In the genomic region with DNA sequence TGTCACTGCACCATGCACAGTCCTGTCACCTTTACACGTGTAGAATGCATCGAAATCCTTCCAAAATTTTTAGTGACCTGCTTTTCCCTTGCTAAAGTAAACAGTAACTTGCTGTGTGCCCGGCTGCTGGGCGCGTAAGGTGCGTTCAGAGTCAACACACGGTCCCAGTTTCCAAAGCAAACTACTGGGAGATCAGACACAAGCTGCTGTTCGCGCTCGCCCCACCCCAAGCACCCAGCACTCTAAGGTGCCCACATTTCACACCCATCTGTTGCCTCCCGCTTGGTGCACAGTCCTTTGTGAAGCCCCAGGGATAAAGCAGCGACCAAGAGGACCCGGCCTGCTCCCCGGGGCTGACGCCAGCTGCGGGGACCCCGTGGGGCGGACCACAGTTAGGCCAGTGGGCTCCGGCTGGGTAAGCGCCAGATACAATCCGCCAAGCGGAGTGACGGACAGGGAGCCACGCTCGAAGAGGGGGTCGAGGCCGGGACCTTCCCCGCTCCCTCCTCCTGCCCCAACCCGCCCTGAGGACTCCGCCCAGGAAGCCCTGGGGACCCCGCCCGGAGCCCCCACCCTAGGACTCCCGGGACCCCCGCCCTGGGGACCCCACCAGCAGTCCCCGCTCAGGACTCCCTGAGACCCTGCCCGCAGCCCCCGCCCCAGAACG, we compare ENCODE assay signal across 8 cellular contexts. TPM values are rescaled to one million over a fixed set of nuclear protein-coding genes. Genes with fewer than 3 reads are reported as not detected.
DNase-seq lines count a peak whose midpoint lies in the region; ATAC-seq and TF ChIP-seq lines count a peak whose summit lies in the region.

No MANE protein-coding gene starts in this region.

- peaks cover 29% of the 10 kb centered on the region for H3K4me1 Mint-ChIP-seq in CD4-positive, alpha-beta T cell (ENCODE audit: low read depth)
- peaks cover 34% of the 10 kb centered on the region for H3K4me1 Mint-ChIP-seq in type B pancreatic cell (ENCODE audit: unreplicated experiment)

- no peak overlapping the region for H2AK5ac ChIP-seq in mesenchymal stem cell (ENCODE audit: low read length, severe bottlenecking)

- H4K8ac ChIP-seq in mesenchymal stem cell (ENCODE audit: low read length): peak overlapping the region; percentile 61

- no peak overlapping the region for H3K27ac ChIP-seq in CD4-positive, alpha-beta T cell (ENCODE audit: low read depth, low read length)
- H3K27ac ChIP-seq in HUES48 (ENCODE audit: low read depth, low read length) (no peak overlapping the region), ectodermal cell (ENCODE audit: insufficient read depth, low read depth, low read length, poor library complexity, severe bottlenecking) (no peak overlapping the region), mesenchymal stem cell (ENCODE audit: low read length, poor library complexity, severe bottlenecking) (no peak overlapping the region)

- H4K91ac ChIP-seq in mesenchymal stem cell (ENCODE audit: low read length): no peak overlapping the region

- H2BK15ac ChIP-seq in mesenchymal stem cell (ENCODE audit: low read depth, poor library complexity, severe bottlenecking): no peak overlapping the region

- H3K4me1 ChIP-seq in HUES48 (ENCODE audit: control insufficient read depth, insufficient read depth, low read length) (peaks cover 18% of the 10 kb centered on the region), ectodermal cell (ENCODE audit: control insufficient read depth, insufficient read depth, low read length) (no peaks in the 10 kb centered on the region), mesenchymal stem cell (ENCODE audit: control insufficient read depth, insufficient read depth, low read depth, low read length) (peaks cover 16% of the 10 kb centered on the region)

- intact Hi-C loops in CD4-positive, alpha-beta T cell (cut with DNase I, micrococcal nuclease): no loop called here

- H3K23ac ChIP-seq in mesenchymal stem cell (ENCODE audit: low read length in 2 of 2): no peak overlapping the region

- H3K27me3 Mint-ChIP-seq in CD4-positive, alpha-beta T cell: no peaks in the 10 kb centered on the region
- H3K27me3 Mint-ChIP-seq in type B pancreatic cell: peaks cover 6% of the 10 kb centered on the region

- H3K27ac Mint-ChIP-seq in CD4-positive, alpha-beta T cell: peak overlapping the region; percentile 52
- peak overlapping the region; percentile 81 for H3K27ac Mint-ChIP-seq in type B pancreatic cell

- H3K4ac ChIP-seq in mesenchymal stem cell (ENCODE audit: low read depth in 1 of 2, low read length in 2 of 2): peak overlapping the region in 1 of 2 experiments; percentile 89

- DNase-seq in CD4-positive, alpha-beta T cell: peak in 4 of 10 experiments; percentile 8 to 28 (median 14)
- peak; percentile 9 for DNase-seq in T-helper 9 cell
- peak; percentile 38 for DNase-seq in mesenchymal stem cell
- DNase-seq in type B pancreatic cell (ENCODE audit: extremely low spot score, unreplicated experiment): no peak

- WGBS in ectodermal cell, 2 experiments: 4% methylated on average over 38 of the region's 38 CpGs
- 4% methylated on average over 24 of the region's 38 CpGs for WGBS in mesenchymal stem cell

- peaks cover 18% of the 10 kb centered on the region for H3K79me1 ChIP-seq in mesenchymal stem cell (replicated peaks; ENCODE audit: low read length, poor library complexity, severe bottlenecking)

- peak overlapping the region; percentile 81 to 96 for H3K18ac ChIP-seq in mesenchymal stem cell (ENCODE audit: low read depth in 1 of 2, low read length in 2 of 2)

- peak overlapping the region in 1 of 2 experiments; percentile 39 for H2BK12ac ChIP-seq in mesenchymal stem cell (ENCODE audit: low read length in 2 of 2)

- H3K36me3 Mint-ChIP-seq in CD4-positive, alpha-beta T cell (ENCODE audit: low read depth): no peaks in the 10 kb centered on the region
- no peaks in the 10 kb centered on the region for H3K36me3 Mint-ChIP-seq in type B pancreatic cell

- no peaks in the 10 kb centered on the region for H3K27me3 ChIP-seq in CD4-positive, alpha-beta T cell (ENCODE audit: control insufficient read depth, insufficient read depth, low read length)
- peaks cover 17% of the 10 kb centered on the region for H3K27me3 ChIP-seq in HUES48 (ENCODE audit: control insufficient read depth, insufficient read depth, low read length)
- H3K27me3 ChIP-seq in ectodermal cell (ENCODE audit: control insufficient read depth, insufficient read depth, low read length, poor library complexity, severe bottlenecking): peaks cover 12% of the 10 kb centered on the region
- H3K27me3 ChIP-seq in mesenchymal stem cell (ENCODE audit: control insufficient read depth in 1 of 2, insufficient read depth in 1 of 2, low read length in 2 of 2): no peaks in the 10 kb centered on the region

- POLR2A ChIA-PET in CD4-positive, alpha-beta T cell (lab: Charles Lee): interaction anchor here (0.7 to 2.1 kb wide), 6 partner anchors 29 to 39 kb away, joined by 3 to 8 read pairs (median 4); no protein-coding TSS in a partner anchor

- H3K9me3 Mint-ChIP-seq in CD4-positive, alpha-beta T cell: no peaks in the 10 kb centered on the region
- H3K9me3 Mint-ChIP-seq in type B pancreatic cell: no peaks in the 10 kb centered on the region

- no peaks in the 10 kb centered on the region for H3K9me3 ChIP-seq in CD4-positive, alpha-beta T cell (ENCODE audit: control insufficient read depth, low read length)
- H3K9me3 ChIP-seq in HUES48 (ENCODE audit: control insufficient read depth, insufficient read depth, low read length) (no peaks in the 10 kb centered on the region), ectodermal cell (ENCODE audit: control insufficient read depth, low read length) (no peaks in the 10 kb centered on the region), mesenchymal stem cell (ENCODE audit: control insufficient read depth, low read length) (no peaks in the 10 kb centered on the region)

- TF ChIP-seq CTCF in CD4-positive, alpha-beta T cell (IDR thresholded peaks at IDR 0.05): no peak
- TF ChIP-seq CTCF in type B pancreatic cell (conservative IDR thresholded peaks at IDR 0.05): no peak

- peak overlapping the region; percentile 92 for H2AFZ ChIP-seq in mesenchymal stem cell (ENCODE audit: low read depth, low read length)

- CTCF ChIA-PET in CD4-positive, alpha-beta T cell (lab: Charles Lee): interaction anchor here (0.7 to 2.8 kb wide), 2 partner anchors 12 to 33 kb away, joined by 4 to 18 read pairs; a partner anchor contains a TSS

- H3K36me3 ChIP-seq in HUES48 (ENCODE audit: control insufficient read depth, insufficient read depth, low read length) (no peaks in the 10 kb centered on the region), ectodermal cell (ENCODE audit: control insufficient read depth, insufficient read depth, low read length) (no peaks in the 10 kb centered on the region), mesenchymal stem cell (ENCODE audit: control insufficient read depth in 1 of 2, insufficient read depth in 2 of 2, low read depth in 1 of 2, low read length in 2 of 2) (peaks cover 0 to 4% of the 10 kb centered on the region in 2 experiments)

- H3K4me2 ChIP-seq in mesenchymal stem cell (ENCODE audit: low read length, poor library complexity, severe bottlenecking): peak overlapping the region; percentile 93

- no peak overlapping the region for H3K9ac ChIP-seq in HUES48 (ENCODE audit: low read depth, low read length)
- H3K9ac ChIP-seq in mesenchymal stem cell (ENCODE audit: low read length): peak overlapping the region; percentile 91

- peak overlapping the region; percentile 12 for H2BK5ac ChIP-seq in mesenchymal stem cell (ENCODE audit: low read depth, low read length, poor library complexity, severe bottlenecking)

- H3K14ac ChIP-seq in mesenchymal stem cell (ENCODE audit: low read length in 2 of 2): peak overlapping the region in 1 of 2 experiments; percentile 95

- ATAC-seq in CD4-positive, alpha-beta T cell (ENCODE audit: poor library complexity): peak; percentile 24
- ATAC-seq in GM19463 (IDR thresholded peaks at IDR 0.05; ENCODE audit: unreplicated experiment) (peak; percentile 23), GM18861 (IDR thresholded peaks at IDR 0.05; ENCODE audit: unreplicated experiment) (no peak)

- H3K4me3 Mint-ChIP-seq in CD4-positive, alpha-beta T cell: peak overlapping the region; percentile 89
- H3K4me3 Mint-ChIP-seq in type B pancreatic cell: peak overlapping the region; percentile 87

- peak overlapping the region; percentile 95 for H2BK120ac ChIP-seq in mesenchymal stem cell (ENCODE audit: low read depth, low read length)

- H3K4me3 ChIP-seq in HUES48 (ENCODE audit: low read depth, low read length): peak overlapping the region; percentile 86
- H3K4me3 ChIP-seq in ectodermal cell (ENCODE audit: insufficient read depth, low read depth, low read length): peak overlapping the region; percentile 81
- peak overlapping the region; percentile 91 to 94 for H3K4me3 ChIP-seq in mesenchymal stem cell (ENCODE audit: insufficient read depth in 1 of 2, low read depth in 1 of 2, low read length in 2 of 2)

RNA-seq across cellular contexts. Expression of a gene that starts 0.6 kb away (rescaled TPM):
- total RNA-seq in CD4-positive, alpha-beta T cell: 10 to 100 TPM; 13.4 to 14.1 TPM
- polyA plus RNA-seq in ectodermal cell (2013, experiment 1 of 4): 43.2 TPM
- 41.4 TPM for polyA plus RNA-seq in ectodermal cell (2013, experiment 2 of 4)
- polyA plus RNA-seq in ectodermal cell (2013, experiment 3 of 4): 33.2 TPM
- 36.3 TPM for polyA plus RNA-seq in ectodermal cell (2013, experiment 4 of 4)
- 45.7 TPM for polyA plus RNA-seq in mesenchymal stem cell (2013, experiment 1 of 2)
- 44.7 TPM for polyA plus RNA-seq in mesenchymal stem cell (2013, experiment 2 of 2)
- 8.2 and 17.3 TPM in 2 replicates for total RNA-seq in type B pancreatic cell (ENCODE audit: low replicate concordance)

RNA-seq across cellular contexts. Expression of a gene that starts 33.4 kb away (rescaled TPM):
- total RNA-seq in CD4-positive, alpha-beta T cell: 100 to 1,000 TPM; 278 to 302 TPM
- 1,473 TPM for polyA plus RNA-seq in ectodermal cell (2013, experiment 1 of 4)
- 1,357 TPM for polyA plus RNA-seq in ectodermal cell (2013, experiment 2 of 4)
- polyA plus RNA-seq in ectodermal cell (2013, experiment 3 of 4): 1,066 TPM
- polyA plus RNA-seq in ectodermal cell (2013, experiment 4 of 4): 1,086 TPM
- 308 TPM for polyA plus RNA-seq in mesenchymal stem cell (2013, experiment 1 of 2)
- 307 TPM for polyA plus RNA-seq in mesenchymal stem cell (2013, experiment 2 of 2)
- total RNA-seq in type B pancreatic cell (ENCODE audit: low replicate concordance): 699 and 984 TPM in 2 replicates
